In genomic region chrX:7264399-7264798, GRCh38 we compare ENCODE assay signal across 16 cellular contexts.
A peak's percentile ranks its signal among the peaks of the same experiment; 100 is the strongest.
DNase-seq lines count a peak whose midpoint lies in the region; ATAC-seq, FAIRE-seq and TF ChIP-seq lines count a peak whose summit lies in the region.
"Had no signal": no experiment of that assay in that cellular context is flagged by ENCODE, and none has a peak within 500 bp of the region (broad histone marks: within the 10 kb centered on the region; RNA-seq: fewer than 3 reads in every experiment).

No MANE protein-coding gene starts in this region.

- DNase-seq in GM20000 (ENCODE audit: low spot score) (peak; percentile 4), posterior cingulate gyrus (no peak), NOMO-1 (lab: John Stamatoyannopoulos, UW; ENCODE audit: unreplicated experiment in 2 of 2) (no peak), H54 (ENCODE audit: insufficient read length, low spot score) (no peak)
- DNase-seq in activated naive CD4-positive, alpha-beta T cell treated with anti-CD3 and anti-CD28 coated beads, Interleukin-2, amount 50 U/mL, for 16 hours: no peak
- DNase-seq: DND-41, Kasumi-1, NCI-H2081, substantia nigra had no signal

- peaks cover 32% of the 10 kb centered on the region for H3K4me1 ChIP-seq in OCI-LY3 (ENCODE audit: low read length)
- H3K4me1 ChIP-seq: neural progenitor cell had no signal

- no peaks in the 10 kb centered on the region for H3K79me2 ChIP-seq in OCI-LY3 (ENCODE audit: low read length)

- TF ChIP-seq CTCF in GM20000 (IDR thresholded peaks at IDR 0.05; ENCODE audit: extremely low read depth, missing control alignments): no peak
- no peak for TF ChIP-seq CTCF in OCI-LY3 (IDR thresholded peaks at IDR 0.05; ENCODE audit: low read depth, low read length)

- ATAC-seq in GM18511 (IDR thresholded peaks at IDR 0.05; ENCODE audit: unreplicated experiment) (peak; percentile 23), HG02852 (IDR thresholded peaks at IDR 0.05; ENCODE audit: unreplicated experiment) (peak; percentile 75)
- ATAC-seq: SK-N-SH treated with all-trans-retinoic acid at 6 μM for 48 hours, WTC11 had no signal

- H3K4me3 ChIP-seq in OCI-LY3 (ENCODE audit: low read length): no peak overlapping the region
- H3K4me3 ChIP-seq: BLaER1, neural progenitor cell had no signal

- no peaks in the 10 kb centered on the region for H4K20me1 ChIP-seq in OCI-LY3 (ENCODE audit: insufficient read depth, low read length)
- H4K20me1 ChIP-seq: BLaER1 had no signal

- H3K9me3 ChIP-seq in OCI-LY3 (ENCODE audit: insufficient read depth, low read length): peaks cover 6% of the 10 kb centered on the region; the same call in 1 of the 2 replicates

- TF ChIP-seq POLR2A in H54 (IDR thresholded peaks at IDR 0.05; ENCODE audit: low read depth, low read length): no peak

- no peak overlapping the region for H3K9ac ChIP-seq in OCI-LY3 (ENCODE audit: low read length)
- H3K9ac ChIP-seq: BLaER1, neural progenitor cell had no signal

- H3K27ac ChIP-seq in OCI-LY3 (ENCODE audit: low read length): no peak overlapping the region
- H3K27ac ChIP-seq: BLaER1, neural progenitor cell had no signal

- no peaks in the 10 kb centered on the region for H3K27me3 ChIP-seq in OCI-LY3 (ENCODE audit: low read depth, low read length)
- H3K27me3 ChIP-seq: BLaER1, neural progenitor cell had no signal

- FAIRE-seq in H54 (lab: Jason Lieb, UNC): no peak

- H3K36me3 ChIP-seq in OCI-LY3 (replicated peaks; ENCODE audit: low read depth, low read length): peaks cover 3% of the 10 kb centered on the region
- H3K36me3 ChIP-seq: neural progenitor cell had no signal

- peak overlapping the region; percentile 47 for H3K4me2 ChIP-seq in OCI-LY3 (ENCODE audit: low read length)
- H3K4me2 ChIP-seq: BLaER1, neural progenitor cell had no signal

- H2AFZ ChIP-seq in OCI-LY3 (ENCODE audit: low read depth, low read length): no peak overlapping the region
- H2AFZ ChIP-seq: neural progenitor cell had no signal

- intact Hi-C loops in posterior cingulate gyrus (cut with DNase I): no loop called here
